12 cellular contexts compared by ENCODE assay signal in the genomic region with DNA sequence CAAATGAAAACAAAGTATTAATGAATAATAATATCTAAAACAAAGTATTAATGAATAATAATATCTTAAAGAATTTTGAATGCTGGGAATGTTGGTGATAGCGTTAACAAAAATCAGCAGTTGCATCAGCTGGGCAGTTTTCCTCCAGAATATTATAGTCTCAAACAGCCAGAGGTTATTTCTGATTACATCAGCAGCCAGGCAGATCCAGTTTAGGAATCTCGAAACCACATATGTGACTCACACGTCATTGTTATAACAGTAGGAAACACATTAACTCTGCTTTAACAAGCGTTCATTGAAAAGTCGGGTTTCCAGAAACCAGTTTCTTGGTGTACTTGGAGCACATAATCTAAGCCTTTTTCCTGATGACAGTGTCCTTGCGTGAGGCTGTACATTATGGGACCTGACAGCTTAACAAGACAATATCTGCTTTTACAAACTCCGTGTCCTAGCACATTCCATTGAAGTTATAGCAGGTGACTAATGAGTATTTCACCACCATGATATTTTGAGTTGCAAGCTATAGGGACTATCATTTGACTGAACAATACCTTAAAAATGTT.
DNase-seq lines count a peak whose midpoint lies in the region; ATAC-seq, FAIRE-seq and TF ChIP-seq lines count a peak whose summit lies in the region.
"Had no signal": no experiment of that assay in that cellular context is flagged by ENCODE, and none has a peak within 500 bp of the region (broad histone marks: within the 10 kb centered on the region; RNA-seq: fewer than 3 reads in every experiment).

No MANE protein-coding gene starts in this region.

- CTCF ChIA-PET in A549 (lab: Yijun Ruan, JAX), result interaction anchor here (0.6 to 1.7 kb wide), 4 partner anchors 223 to 872 kb away, joined by 3 to 4 read pairs (median 3); no protein-coding TSS in a partner anchor

- H3K4me1 ChIP-seq in A549 (peaks cover 26% of the 10 kb centered on the region), Karpas-422 (ENCODE audit: low read length) (no peaks in the 10 kb centered on the region)

- H3K27me3 Mint-ChIP-seq in progenitor cell of endocrine pancreas, result peaks cover 69% of the 10 kb centered on the region
- H3K27me3 Mint-ChIP-seq: stimulated activated naive CD8-positive, alpha-beta T cell treated with anti-CD3 and anti-CD28 coated beads, Interleukin-15, amount 100 ng/mL, for 72 hours had no signal

- H3K27ac Mint-ChIP-seq in progenitor cell of endocrine pancreas, result no peak overlapping the region
- H3K27ac Mint-ChIP-seq: activated B cell treated with CpG ODN at 0.5 μM for 24 hours; memory B cell; stimulated activated naive CD8-positive, alpha-beta T cell treated with anti-CD3 and anti-CD28 coated beads, Interleukin-15, amount 100 ng/mL, for 72 hours had no signal

- TF ChIP-seq EP300 in A549 (IDR thresholded peaks at IDR 0.05), result peak in 1 of 2 experiments; percentile 65; a peak in 2 of 5 replicates

- POLR2A ChIA-PET in A549 (lab: Yijun Ruan, JAX), result interaction anchor here (0.5 to 0.9 kb wide), 4 partner anchors 36 to 558 kb away, joined by 3 to 4 read pairs (median 4); no protein-coding TSS in a partner anchor

- no peaks in the 10 kb centered on the region for H3K36me3 ChIP-seq in Karpas-422 (ENCODE audit: insufficient read depth, low read length)
- H3K36me3 ChIP-seq: BLaER1 treated with 17β-estradiol and CSF1 and Interleukin-3, amounts not matched to agents 10 nM and 100 nM had no signal

- H2AFZ ChIP-seq in Karpas-422 (ENCODE audit: low read length), result no peak overlapping the region

- H3K4me2 ChIP-seq in A549 (peak overlapping the region; percentile 69), Karpas-422 (ENCODE audit: low read depth, low read length, poor library complexity, severe bottlenecking) (no peak overlapping the region)
- H3K4me2 ChIP-seq: BLaER1 treated with 17β-estradiol and CSF1 and Interleukin-3, amounts not matched to agents 10 nM and 100 nM had no signal

- H3K9me3 Mint-ChIP-seq in progenitor cell of endocrine pancreas (ENCODE audit: low read depth), result peaks cover 4% of the 10 kb centered on the region

- peak; percentile 82 to 91 for ATAC-seq in A549
- ATAC-seq: stimulated activated naive CD8-positive, alpha-beta T cell treated with anti-CD3 and anti-CD28 coated beads, Interleukin-15, amount 100 ng/mL, for 72 hours had no signal

- peak; percentile 61 for FAIRE-seq in A549 (lab: Jason Lieb, UNC)

- TF ChIP-seq RAD21 in A549 (conservative IDR thresholded peaks at IDR 0.05 in 1 of 2, IDR thresholded peaks at IDR 0.05 in 1 of 2), result no peak; a peak in 1 of 5 replicates

- no peak overlapping the region for H3K9ac ChIP-seq in Karpas-422 (ENCODE audit: low read length)
- H3K9ac ChIP-seq: BLaER1 treated with 17β-estradiol and CSF1 and Interleukin-3, amounts not matched to agents 10 nM and 100 nM had no signal

- H3K79me2 ChIP-seq in Karpas-422 (ENCODE audit: low read length), result no peaks in the 10 kb centered on the region

- TF ChIP-seq CTCF in A549 (IDR thresholded peaks at IDR 0.05), result no peak
- no peak for TF ChIP-seq CTCF in foreskin fibroblast (IDR thresholded peaks at IDR 0.05; ENCODE audit: low read depth, low read length)
- no peak for TF ChIP-seq CTCF in progenitor cell of endocrine pancreas (IDR thresholded peaks at IDR 0.05; ENCODE audit: unreplicated experiment)

- H3K4me3 Mint-ChIP-seq in progenitor cell of endocrine pancreas (ENCODE audit: low read depth), result no peak overlapping the region
- H3K4me3 Mint-ChIP-seq: activated B cell treated with CpG ODN at 0.5 μM for 24 hours; memory B cell; stimulated activated naive CD8-positive, alpha-beta T cell treated with anti-CD3 and anti-CD28 coated beads, Interleukin-15, amount 100 ng/mL, for 72 hours had no signal

- H3K4me1 Mint-ChIP-seq in progenitor cell of endocrine pancreas (ENCODE audit: low read depth), result peaks cover 2% of the 10 kb centered on the region
- H3K4me1 Mint-ChIP-seq: activated B cell treated with CpG ODN at 0.5 μM for 24 hours; stimulated activated naive CD8-positive, alpha-beta T cell treated with anti-CD3 and anti-CD28 coated beads, Interleukin-15, amount 100 ng/mL, for 72 hours had no signal

- no peaks in the 10 kb centered on the region for H3K27me3 ChIP-seq in Karpas-422 (ENCODE audit: low read length)
- H3K27me3 ChIP-seq: BLaER1 treated with 17β-estradiol and CSF1 and Interleukin-3, amounts not matched to agents 10 nM and 100 nM had no signal

- H3K4me3 ChIP-seq in A549, result no peak overlapping the region
- no peak overlapping the region for H3K4me3 ChIP-seq in foreskin fibroblast (ENCODE audit: low read depth in 1 of 2, low read length in 2 of 2)
- H3K4me3 ChIP-seq in Karpas-422 (ENCODE audit: low read length), result no peak overlapping the region
- H3K4me3 ChIP-seq: BLaER1 treated with 17β-estradiol and CSF1 and Interleukin-3, amounts not matched to agents 10 nM and 100 nM had no signal

- H3K9me3 ChIP-seq in A549 (0 out of 3 replicates have a peak, but pooled peaks cover 3% of the 10 kb centered on the region), Karpas-422 (ENCODE audit: low read length) (peaks cover 3% of the 10 kb centered on the region; the same call in 1 of the 2 replicates)

- H3K9me2 ChIP-seq in Karpas-422 (replicated peaks; ENCODE audit: insufficient read depth, low read length), result no peaks in the 10 kb centered on the region

- H3K36me3 Mint-ChIP-seq in progenitor cell of endocrine pancreas (ENCODE audit: insufficient read depth), result no peaks in the 10 kb centered on the region

- TF ChIP-seq POLR2A in A549 (IDR thresholded peaks at IDR 0.05; ENCODE audit: low read length), result no peak

- DNase-seq in A549 (ENCODE audit: low read depth in 1 of 2, low spot score in 1 of 2) (peak; percentile 38 to 47), HK-2 (ENCODE audit: unreplicated experiment) (peak; percentile 33), amniotic epithelial cell (ENCODE audit: low read depth) (peak; percentile 90), foreskin fibroblast (peak; percentile 89 to 95), progenitor cell of endocrine pancreas (ENCODE audit: low spot score, unreplicated experiment) (no peak), T-helper 2 cell (no peak), Karpas-422 (no peak), NCI-H748 treated with DMSO at 0.1 percent for 48 hours (lab: John Stamatoyannopoulos, UW) (no peak)
- DNase-seq: activated B cell treated with CpG ODN at 0.5 μM for 24 hours; stimulated activated naive CD8-positive, alpha-beta T cell treated with anti-CD3 and anti-CD28 coated beads, Interleukin-15, amount 100 ng/mL, for 72 hours had no signal

- no peaks in the 10 kb centered on the region for H4K20me1 ChIP-seq in Karpas-422 (ENCODE audit: insufficient read depth, low read depth, low read length)
- H4K20me1 ChIP-seq: BLaER1 treated with 17β-estradiol and CSF1 and Interleukin-3, amounts not matched to agents 10 nM and 100 nM had no signal

- peak overlapping the region; percentile 88 to 92 for H3K27ac ChIP-seq in A549
- no peak overlapping the region for H3K27ac ChIP-seq in Karpas-422 (ENCODE audit: low read length)
- H3K27ac ChIP-seq: BLaER1 treated with 17β-estradiol and CSF1 and Interleukin-3, amounts not matched to agents 10 nM and 100 nM had no signal

- 6% methylated on average over 7 of the region's 7 CpGs for WGBS in A549 (ENCODE audit: missing lambda C conversion rate)

TF ChIP-seq in A549, 52 proteins besides CTCF, POLR2A, EP300 and RAD21:
- TF ChIP-seq JUN (IDR thresholded peaks at IDR 0.05) (peak; percentile 54 to 75; a peak in 3 of 5 replicates), FOSB (CRISPR knock-in tag; IDR thresholded peaks at IDR 0.05) (no peak), MAFK (IDR thresholded peaks at IDR 0.05; ENCODE audit: partially characterized antibody) (peak; percentile 46), FOSL2 (IDR thresholded peaks at IDR 0.05) (peak; percentile 53), FOSL2 (CRISPR knock-in tag; IDR thresholded peaks at IDR 0.05) (peak; percentile 55), GATA3 (IDR thresholded peaks at IDR 0.05; ENCODE audit: borderline replicate concordance) (peak; percentile 45; the same call in 1 of the 2 replicates), JUNB (IDR thresholded peaks at IDR 0.05) (peak; percentile 83), CEBPB (IDR thresholded peaks at IDR 0.05) (peak; percentile 39 to 46; a peak in 3 of 4 replicates), POLR2AphosphoS2 (conservative IDR thresholded peaks at IDR 0.05; ENCODE audit: low read length) (no peak)
- TF ChIP-seq, protein P1, sequence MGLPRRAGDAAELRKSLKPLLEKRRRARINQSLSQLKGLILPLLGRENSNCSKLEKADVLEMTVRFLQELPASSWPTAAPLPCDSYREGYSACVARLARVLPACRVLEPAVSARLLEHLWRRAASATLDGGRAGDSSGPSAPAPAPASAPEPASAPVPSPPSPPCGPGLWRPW (IDR thresholded peaks at IDR 0.05), result peak; percentile 10; the same call in 1 of the 2 replicates

Comparison
In these comparisons a context has a peak if more than half of its experiments do, and no peak if none do; other contexts are left out.
1. DNase-seq: peak in A549 (2 of 2), HK-2 (single experiment), amniotic epithelial cell (single experiment) and foreskin fibroblast (2 of 2); none in progenitor cell of endocrine pancreas (single experiment), T-helper 2 cell (0 of 5), Karpas-422 (single experiment) and NCI-H748 treated with DMSO at 0.1 percent for 48 hours (single experiment).